Comparison of ENCODE assay signal across 21 cellular contexts in the genomic region with DNA sequence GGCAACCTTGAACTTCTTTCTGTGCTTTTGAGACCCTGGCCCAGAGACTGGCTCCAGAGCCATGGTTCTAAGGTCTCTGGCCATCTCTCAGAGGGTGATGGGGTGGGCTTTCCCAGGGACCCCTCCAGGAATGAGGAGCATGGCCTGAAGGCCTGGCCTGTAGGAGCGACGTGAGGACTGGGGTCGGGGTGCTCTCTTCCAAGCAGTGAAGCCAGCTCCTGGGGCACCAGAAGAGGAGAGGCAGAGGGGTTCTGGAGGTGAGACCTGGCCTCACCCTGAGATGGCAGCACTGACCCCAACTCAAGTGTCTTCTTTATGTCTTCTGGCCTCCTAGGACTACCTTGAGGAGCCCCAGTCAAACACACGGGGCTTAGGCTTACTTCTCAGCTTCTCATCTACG.
A peak's percentile ranks its signal among the peaks of the same experiment; 100 is the strongest.
DNase-seq lines count a peak whose midpoint lies in the region; ATAC-seq, FAIRE-seq and TF ChIP-seq lines count a peak whose summit lies in the region.
"Had no signal": no experiment of that assay in that cellular context is flagged by ENCODE, and none has a peak within 500 bp of the region (broad histone marks: within the 10 kb centered on the region; RNA-seq: fewer than 3 reads in every experiment).

No MANE protein-coding gene starts in this region.

- peak; percentile 8 for DNase-seq in activated T-cell treated with anti-CD3 and anti-CD28 coated beads, Interleukin-2, amount 50 U/mL, for 24 hours
- DNase-seq in activated T-cell treated with anti-CD3 and anti-CD28 coated beads, Interleukin-2, amount 50 U/mL, for 1 hour = no peak
- DNase-seq in T-helper 17 cell (peak in 1 of 3 donors; percentile 6), HepG2 (ENCODE audit: low spot score) (no peak), gastrocnemius medialis (peak; percentile 1 to 5), neural progenitor cell (ENCODE audit: low spot score) (no peak)
- DNase-seq: BE2C; Caco-2; CD4-positive, alpha-beta T cell; GM23248; HCEC 1CT; NCI-H1105 treated with DMSO at 0.1 percent for 48 hours; NCI-H1694; NCI-H2081 treated with DMSO at 0.1 percent for 48 hours; NCI-H774; SHP77 had no signal

- peaks cover 20 to 37% of the 10 kb centered on the region in 2 experiments; a peak in 4 of 5 replicates for H3K36me3 ChIP-seq in HepG2 (replicated peaks in 1 of 2; ENCODE audit: control insufficient read depth in 1 of 2, insufficient read depth in 2 of 2, low read length in 2 of 2)
- peaks cover 0 to 58% of the 10 kb centered on the region in 2 donors for H3K36me3 ChIP-seq in gastrocnemius medialis
- H3K36me3 ChIP-seq in neural progenitor cell = peaks cover 4% of the 10 kb centered on the region

- intact Hi-C loops in HepG2 (cut with micrococcal nuclease; ENCODE audit: unreplicated experiment) = no loop called here
- intact Hi-C loops in gastrocnemius medialis (cut with DNase I; ENCODE audit: low total_unique reads) = no loop called here

- POLR2A ChIA-PET in HepG2 (lab: Yijun Ruan, JAX) = no interaction called here

- no peak for FAIRE-seq in HepG2 (lab: Jason Lieb, UNC)
- FAIRE-seq: G401.6, K562, RCC 7860 had no signal

- peak overlapping the region; percentile 47 for H3K27ac Mint-ChIP-seq in activated T-cell treated with anti-CD3 and anti-CD28 coated beads, Interleukin-2, amount 50 U/mL, for 24 hours
- H3K27ac Mint-ChIP-seq in T-helper 17 cell (peak overlapping the region; percentile 9), neural progenitor cell (no peak overlapping the region)
- H3K27ac Mint-ChIP-seq: CD4-positive, alpha-beta T cell had no signal

- H3K27ac ChIP-seq in HepG2 (ENCODE audit: extremely low read length, insufficient read depth, low read length) (no peak overlapping the region), gastrocnemius medialis (peak overlapping the region in 2 of 4 donors; percentile 10 to 35), neural progenitor cell (no peak overlapping the region)
- H3K27ac ChIP-seq: GM23248 had no signal

- no peaks in the 10 kb centered on the region for H3K9me3 Mint-ChIP-seq in activated T-cell treated with anti-CD3 and anti-CD28 coated beads, Interleukin-2, amount 50 U/mL, for 24 hours
- H3K9me3 Mint-ChIP-seq in neural progenitor cell = no peaks in the 10 kb centered on the region
- H3K9me3 Mint-ChIP-seq: CD4-positive, alpha-beta T cell had no signal

- no peak for TF ChIP-seq EP300 in HepG2 (IDR thresholded peaks at IDR 0.05; ENCODE audit: low read depth in 2 of 2, low read length in 2 of 2)
- TF ChIP-seq EP300 in HepG2 (CRISPR knock-in tag; IDR thresholded peaks at IDR 0.05; ENCODE audit: borderline replicate concordance) = no peak

- peaks cover 24% of the 10 kb centered on the region for H3K4me1 ChIP-seq in HepG2 (ENCODE audit: insufficient read depth, low read length)
- H3K4me1 ChIP-seq in gastrocnemius medialis = peaks cover under 1 to 4% of the 10 kb centered on the region in 2 donors
- peaks cover 8% of the 10 kb centered on the region for H3K4me1 ChIP-seq in neural progenitor cell
- H3K4me1 ChIP-seq: BE2C, Caco-2 had no signal

- no peak for TF ChIP-seq RAD21 in HepG2 (CRISPR knock-in tag; IDR thresholded peaks at IDR 0.05)

- TF ChIP-seq CTCF in HepG2 (CRISPR knock-in tag; IDR thresholded peaks at IDR 0.05) (no peak), gastrocnemius medialis (IDR thresholded peaks at IDR 0.05 in 4 of 5, conservative IDR thresholded peaks at IDR 0.05 in 1 of 5) (no peak), neural progenitor cell (IDR thresholded peaks at IDR 0.05) (no peak)

- no peak for ATAC-seq in T-helper 17 cell
- no peak for ATAC-seq in HepG2
- no peak for ATAC-seq in gastrocnemius medialis
- no peak for ATAC-seq in GM19324 (IDR thresholded peaks at IDR 0.05; ENCODE audit: low FRiP score, unreplicated experiment)
- no peak for ATAC-seq in GM21515 (IDR thresholded peaks at IDR 0.05; ENCODE audit: unreplicated experiment)
- ATAC-seq: K562 had no signal

- H4K20me1 ChIP-seq in HepG2 (ENCODE audit: insufficient read depth, low read length) (no peaks in the 10 kb centered on the region; the same call in 1 of the 2 replicates), neural progenitor cell (ENCODE audit: low read depth) (peaks cover 14% of the 10 kb centered on the region)

- no peak overlapping the region for H3K4me2 ChIP-seq in HepG2 (ENCODE audit: low read depth, low read length)
- no peak overlapping the region for H3K4me2 ChIP-seq in neural progenitor cell

- H3K27me3 ChIP-seq in HepG2 (ENCODE audit: control insufficient read depth in 1 of 2, insufficient read depth in 2 of 2, low read length in 2 of 2) (no peaks in the 10 kb centered on the region), gastrocnemius medialis (no peaks in the 10 kb centered on the region), neural progenitor cell (no peaks in the 10 kb centered on the region)
- H3K27me3 ChIP-seq: BE2C had no signal

- H3K4me3 Mint-ChIP-seq in activated T-cell treated with anti-CD3 and anti-CD28 coated beads, Interleukin-2, amount 50 U/mL, for 24 hours = no peak overlapping the region
- H3K4me3 Mint-ChIP-seq in T-helper 17 cell = no peak overlapping the region
- no peak overlapping the region for H3K4me3 Mint-ChIP-seq in neural progenitor cell
- H3K4me3 Mint-ChIP-seq: CD4-positive, alpha-beta T cell had no signal

- no TSS peak for BruUV-seq in HepG2 (replicated peaks; lab: Mats Ljungman, UMichigan)

- no peak overlapping the region for H3K9ac ChIP-seq in HepG2 (ENCODE audit: insufficient read depth, low read depth, low read length)
- no peak overlapping the region for H3K9ac ChIP-seq in neural progenitor cell
- H3K9ac ChIP-seq: GM23248 had no signal

- no peak overlapping the region for H3K4me3 ChIP-seq in HepG2 (replicated peaks in 1 of 3; ENCODE audit: insufficient read depth in 1 of 3, low read depth in 2 of 3, low read length in 3 of 3)
- H3K4me3 ChIP-seq in gastrocnemius medialis = no peak overlapping the region
- H3K4me3 ChIP-seq in neural progenitor cell = no peak overlapping the region
- H3K4me3 ChIP-seq: GM23248, K562 had no signal

- H2AFZ ChIP-seq in HepG2 (ENCODE audit: low read length) = no peak overlapping the region
- H2AFZ ChIP-seq in neural progenitor cell (replicated peaks) = no peak overlapping the region
- H2AFZ ChIP-seq: GM23248 had no signal

- CTCF ChIA-PET in HepG2 (lab: Yijun Ruan, JAX; ENCODE audit: low intra/inter-chr PET ratio, low total read pairs) = no interaction called here

- in situ Hi-C loops in HepG2 (cut with HindIII; ENCODE audit: extremely low pct_ligation_motif_present, low pct_unique_long_range_greater_than_20kb) (no loop called here), gastrocnemius medialis (cut with MboI; ENCODE audit: low sequenced_read_pairs in 4 of 4) (no loop called here)

- 95% methylated on average over 5 of the region's 5 CpGs for WGBS in HepG2 (ENCODE audit: low lambda C conversion rate)

- no peaks in the 10 kb centered on the region for H3K27me3 Mint-ChIP-seq in activated T-cell treated with anti-CD3 and anti-CD28 coated beads, Interleukin-2, amount 50 U/mL, for 24 hours
- H3K27me3 Mint-ChIP-seq in T-helper 17 cell (no peaks in the 10 kb centered on the region), neural progenitor cell (ENCODE audit: insufficient read depth, low read depth) (peaks cover 4% of the 10 kb centered on the region)
- H3K27me3 Mint-ChIP-seq: CD4-positive, alpha-beta T cell had no signal

- H3F3A ChIP-seq in neural progenitor cell (ENCODE audit: low read depth) = no peaks in the 10 kb centered on the region

- H3K79me2 ChIP-seq in HepG2 (ENCODE audit: insufficient read depth, low read length) (no peaks in the 10 kb centered on the region), neural progenitor cell (ENCODE audit: low read depth) (no peaks in the 10 kb centered on the region)

- TF ChIP-seq POLR2A in HepG2 (IDR thresholded peaks at IDR 0.05; ENCODE audit: insufficient read depth in 1 of 2, low read depth in 2 of 2, low read length in 2 of 2) (no peak), gastrocnemius medialis (IDR thresholded peaks at IDR 0.05) (no peak)

- H3K36me3 Mint-ChIP-seq in activated T-cell treated with anti-CD3 and anti-CD28 coated beads, Interleukin-2, amount 50 U/mL, for 24 hours (ENCODE audit: low read depth) = peaks cover 76% of the 10 kb centered on the region
- H3K36me3 Mint-ChIP-seq in T-helper 17 cell (ENCODE audit: low read depth) = peaks cover 5% of the 10 kb centered on the region
- peaks cover 25% of the 10 kb centered on the region for H3K36me3 Mint-ChIP-seq in neural progenitor cell

- no peaks in the 10 kb centered on the region for H3K9me3 ChIP-seq in T-helper 17 cell (ENCODE audit: control insufficient read depth, low read length, poor library complexity, severe bottlenecking)
- no peaks in the 10 kb centered on the region; the same call in 1 of the 2 replicates for H3K9me3 ChIP-seq in HepG2 (ENCODE audit: low read length)
- H3K9me3 ChIP-seq in gastrocnemius medialis = no peaks in the 10 kb centered on the region
- H3K9me3 ChIP-seq in neural progenitor cell (ENCODE audit: low read depth) = no peaks in the 10 kb centered on the region
- H3K9me3 ChIP-seq: Caco-2 had no signal

- peaks cover 6% of the 10 kb centered on the region for H3K4me1 Mint-ChIP-seq in activated T-cell treated with anti-CD3 and anti-CD28 coated beads, Interleukin-2, amount 50 U/mL, for 24 hours (ENCODE audit: low read depth)
- H3K4me1 Mint-ChIP-seq in T-helper 17 cell (peaks cover 5% of the 10 kb centered on the region), neural progenitor cell (peaks cover 25% of the 10 kb centered on the region)

TF ChIP-seq in HepG2, 621 proteins besides CTCF, POLR2A, EP300 and RAD21:
- TF ChIP-seq RBM22 (optimal IDR thresholded peaks at IDR 0.05; ENCODE audit: low read length) (peak; percentile 58), ZNF720 (CRISPR knock-in tag; IDR thresholded peaks at IDR 0.05) (no peak)
- TF ChIP-seq, protein P1, sequence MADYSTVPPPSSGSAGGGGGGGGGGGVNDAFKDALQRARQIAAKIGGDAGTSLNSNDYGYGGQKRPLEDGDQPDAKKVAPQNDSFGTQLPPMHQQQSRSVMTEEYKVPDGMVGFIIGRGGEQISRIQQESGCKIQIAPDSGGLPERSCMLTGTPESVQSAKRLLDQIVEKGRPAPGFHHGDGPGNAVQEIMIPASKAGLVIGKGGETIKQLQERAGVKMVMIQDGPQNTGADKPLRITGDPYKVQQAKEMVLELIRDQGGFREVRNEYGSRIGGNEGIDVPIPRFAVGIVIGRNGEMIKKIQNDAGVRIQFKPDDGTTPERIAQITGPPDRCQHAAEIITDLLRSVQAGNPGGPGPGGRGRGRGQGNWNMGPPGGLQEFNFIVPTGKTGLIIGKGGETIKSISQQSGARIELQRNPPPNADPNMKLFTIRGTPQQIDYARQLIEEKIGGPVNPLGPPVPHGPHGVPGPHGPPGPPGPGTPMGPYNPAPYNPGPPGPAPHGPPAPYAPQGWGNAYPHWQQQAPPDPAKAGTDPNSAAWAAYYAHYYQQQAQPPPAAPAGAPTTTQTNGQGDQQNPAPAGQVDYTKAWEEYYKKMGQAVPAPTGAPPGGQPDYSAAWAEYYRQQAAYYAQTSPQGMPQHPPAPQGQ (CRISPR knock-in tag; IDR thresholded peaks at IDR 0.05; ENCODE audit: borderline replicate concordance) = no peak
TF ChIP-seq in HepG2: peak in this region for 1.

Comparison
In these comparisons a context has a peak if more than half of its experiments do, and no peak if none do; other contexts are left out.
1. DNase-seq: peak in activated T-cell treated with anti-CD3 and anti-CD28 coated beads, Interleukin-2, amount 50 U/mL, for 24 hours (single experiment) and gastrocnemius medialis (2 of 2); none in activated T-cell treated with anti-CD3 and anti-CD28 coated beads, Interleukin-2, amount 50 U/mL, for 1 hour (single experiment), HepG2 (single experiment) and neural progenitor cell (single experiment).